ENCODE assay signal across 25 cellular contexts in the genomic region with DNA sequence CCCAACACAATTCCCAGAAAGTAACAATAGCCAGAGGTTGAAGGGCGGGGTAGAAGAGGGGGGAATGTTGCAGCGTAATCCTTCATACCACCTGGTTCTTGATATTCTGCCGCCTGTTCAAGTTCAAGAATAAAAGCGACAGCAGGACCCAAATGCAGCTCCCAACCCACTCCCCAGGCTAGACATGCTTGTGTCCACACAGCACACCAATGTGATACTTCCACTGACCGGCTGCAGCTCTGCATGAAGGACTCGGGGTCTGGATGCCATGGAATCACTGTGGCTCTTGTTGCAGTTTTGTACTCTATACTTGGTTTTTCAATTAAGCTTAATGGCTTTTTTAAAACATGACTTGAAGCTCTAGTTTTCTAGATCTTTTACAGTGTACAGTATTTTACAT. TPM values are rescaled to one million over a fixed set of nuclear protein-coding genes. Genes with fewer than 3 reads are reported as not detected.
DNase-seq lines count a peak whose midpoint lies in the region; ATAC-seq and TF ChIP-seq lines count a peak whose summit lies in the region.
"Had no signal": no experiment of that assay in that cellular context is flagged by ENCODE, and none has a peak within 500 bp of the region (broad histone marks: within the 10 kb centered on the region; RNA-seq: fewer than 3 reads in every experiment).

No MANE protein-coding gene starts in this region.

- peaks cover 16% of the 10 kb centered on the region for H3K4me1 Mint-ChIP-seq in T-helper 17 cell
- H3K4me1 Mint-ChIP-seq in nephron progenitor cell: peaks cover 6% of the 10 kb centered on the region

- H3K36me3 ChIP-seq in cardiac muscle cell: peaks cover 78% of the 10 kb centered on the region
- peaks cover 63% of the 10 kb centered on the region for H3K36me3 ChIP-seq in right atrium auricular region
- peaks cover 81% of the 10 kb centered on the region for H3K36me3 ChIP-seq in neutrophil

- H3K36me3 Mint-ChIP-seq in T-helper 17 cell (ENCODE audit: low read depth) (peaks cover 3% of the 10 kb centered on the region), nephron progenitor cell (ENCODE audit: low read depth) (peaks cover 72% of the 10 kb centered on the region)

- no peaks in the 10 kb centered on the region for H3K27me3 Mint-ChIP-seq in T-helper 17 cell
- H3K27me3 Mint-ChIP-seq in nephron progenitor cell (ENCODE audit: low read depth, poor library complexity): no peaks in the 10 kb centered on the region

- H3K27ac ChIP-seq in cardiac muscle cell (peak overlapping the region; percentile 36), right atrium auricular region (no peak overlapping the region), neutrophil (peak overlapping the region; percentile 11)
- H3K27ac ChIP-seq: RWPE1 had no signal

- H3K4me3 ChIP-seq in cardiac muscle cell (no peak overlapping the region), right atrium auricular region (no peak overlapping the region), neutrophil (ENCODE audit: low read depth in 1 of 2, low read length in 1 of 2) (no peak overlapping the region)

- DNase-seq in cardiac muscle cell (ENCODE audit: low read depth in 1 of 2, low spot score in 1 of 2) (no peak), right atrium auricular region (ENCODE audit: low spot score) (no peak), T-helper 17 cell (no peak), NCI-H82 treated with DMSO at 0.1 percent for 48 hours (lab: John Stamatoyannopoulos, UW; ENCODE audit: unreplicated experiment) (no peak), nephron progenitor cell (no peak), GM13977 (ENCODE audit: low spot score) (no peak)
- DNase-seq: BE2C, Calu3, DMS79 treated with DMSO at 0.1 percent for 48 hours, GF-D8, H7, KBM-7, NCI-H1105 treated with DMSO at 0.1 percent for 48 hours, NCI-H146, NCI-H1930, NCI-H2107, NCI-H446, NCI-H524 treated with DMSO at 0.1 percent for 48 hours, NCI-H774, SHP77, SW 1271 had no signal

- H3K9me3 ChIP-seq in cardiac muscle cell (ENCODE audit: low read depth) (no peaks in the 10 kb centered on the region), right atrium auricular region (no peaks in the 10 kb centered on the region), T-helper 17 cell (ENCODE audit: control insufficient read depth, low read length, poor library complexity, severe bottlenecking) (no peaks in the 10 kb centered on the region), neutrophil (no peaks in the 10 kb centered on the region)
- H3K9me3 ChIP-seq: BE2C had no signal

- H3K27me3 ChIP-seq in cardiac muscle cell (no peaks in the 10 kb centered on the region), right atrium auricular region (no peaks in the 10 kb centered on the region), neutrophil (no peaks in the 10 kb centered on the region)
- H3K27me3 ChIP-seq: BE2C had no signal

- H3K4me1 ChIP-seq in cardiac muscle cell (ENCODE audit: low read depth) (no peaks in the 10 kb centered on the region), right atrium auricular region (no peaks in the 10 kb centered on the region), neutrophil (ENCODE audit: control insufficient read depth in 1 of 2, insufficient read depth in 1 of 2, low read depth in 1 of 2, low read length in 1 of 2) (peaks cover 0 to under 1% of the 10 kb centered on the region in 2 experiments)
- H3K4me1 ChIP-seq: BE2C had no signal

- H3K9me3 Mint-ChIP-seq in nephron progenitor cell: no peaks in the 10 kb centered on the region

- TF ChIP-seq CTCF in cardiac muscle cell (IDR thresholded peaks at IDR 0.05; ENCODE audit: low read depth, low read length) (no peak), right atrium auricular region (IDR thresholded peaks at IDR 0.05) (no peak), neutrophil (IDR thresholded peaks at IDR 0.05) (no peak), nephron progenitor cell (IDR thresholded peaks at IDR 0.05) (no peak), GM13977 (IDR thresholded peaks at IDR 0.05; ENCODE audit: extremely low read depth, insufficient read depth, missing control alignments) (no peak)

- H3K4me3 Mint-ChIP-seq in T-helper 17 cell (no peak overlapping the region), nephron progenitor cell (no peak overlapping the region)

- peak overlapping the region; percentile 57 for H3K27ac Mint-ChIP-seq in T-helper 17 cell
- no peak overlapping the region for H3K27ac Mint-ChIP-seq in nephron progenitor cell

- ATAC-seq in GM18505 (IDR thresholded peaks at IDR 0.05; ENCODE audit: unreplicated experiment) (no peak), T-helper 17 cell (peak; percentile 3)
- ATAC-seq: Panc1 had no signal

- in situ Hi-C loops in GM13977 (cut with MboI; ENCODE audit: low pct_unique_long_range_greater_than_20kb, low sequenced_read_pairs, unreplicated experiment): no loop called here

- TF ChIP-seq POLR2A in GM18505 (IDR thresholded peaks at IDR 0.05; ENCODE audit: borderline replicate concordance, extremely low read depth, insufficient read depth, insufficient read length): peak; percentile 33

RNA-seq across cellular contexts. Expression of gene SRPRA, which starts 6.5 kb away (rescaled TPM):
- total RNA-seq in cardiac muscle cell (42.9 and 60.2 TPM in 2 replicates), right atrium auricular region (10 to 100 TPM; 70.3 to 91.9 TPM), T-helper 17 cell (100 to 1,000 TPM; 182 to 192 TPM)
- 62.1 and 76.6 TPM in 2 replicates for polyA plus RNA-seq in cardiac muscle cell

RNA-seq across cellular contexts. Expression of gene FOXRED1, which starts 6.7 kb away (rescaled TPM):
- total RNA-seq in cardiac muscle cell (38.5 and 38.7 TPM in 2 replicates), right atrium auricular region (10 to 100 TPM; 19.1 to 26.6 TPM), T-helper 17 cell (10 to 100 TPM; 21.7 to 24.9 TPM)
- 59.3 and 68.5 TPM in 2 replicates for polyA plus RNA-seq in cardiac muscle cell

RNA-seq across cellular contexts. Expression of gene TIRAP, which starts 20.7 kb away (rescaled TPM):
- total RNA-seq in cardiac muscle cell (4.2 and 6.7 TPM in 2 replicates), right atrium auricular region (1 to 10 TPM; 6.3 to 7.4 TPM), T-helper 17 cell (10 to 100 TPM; 13.1 to 14.1 TPM)
- 2.4 and 4.9 TPM in 2 replicates for polyA plus RNA-seq in cardiac muscle cell

RNA-seq across cellular contexts. Expression of gene DCPS, which starts 41.6 kb away (rescaled TPM):
- total RNA-seq in cardiac muscle cell: 13.1 and 16.5 TPM in 2 replicates
- 27.0 and 27.4 TPM in 2 replicates for polyA plus RNA-seq in cardiac muscle cell
- total RNA-seq in right atrium auricular region: 10 to 100 TPM; 12.1 to 14.1 TPM
- total RNA-seq in T-helper 17 cell: 10 to 100 TPM; 12.1 to 14.9 TPM

RNA-seq across cellular contexts. Expression of gene FAM118B, which starts 50.6 kb away (rescaled TPM):
- total RNA-seq in cardiac muscle cell: 13.7 and 22.7 TPM in 2 replicates
- 29.4 and 33.9 TPM in 2 replicates for polyA plus RNA-seq in cardiac muscle cell
- 10 to 100 TPM; 16.0 to 16.3 TPM for total RNA-seq in right atrium auricular region
- total RNA-seq in T-helper 17 cell: 1 to 10 TPM; 2.5 to 2.8 TPM

Comparison
In these comparisons a context has a peak if more than half of its experiments do, and no peak if none do; other contexts are left out.
1. H3K27ac ChIP-seq: peak in cardiac muscle cell (single experiment) and neutrophil (single experiment); none in right atrium auricular region (0 of 2).